In genomic region chr12:121921106-121921505, GRCh38 we compare ENCODE assay signal across 29 cellular contexts. TPM values are rescaled to one million over a fixed set of nuclear protein-coding genes. Genes with fewer than 3 reads are reported as not detected.
DNase-seq lines count a peak whose midpoint lies in the region; ATAC-seq and TF ChIP-seq lines count a peak whose summit lies in the region.
"Had no signal": no experiment of that assay in that cellular context is flagged by ENCODE, and none has a peak within 500 bp of the region (broad histone marks: within the 10 kb centered on the region; RNA-seq: fewer than 3 reads in every experiment).

No MANE protein-coding gene starts in this region.

- 80% methylated on average over 4 of the region's 4 CpGs for WGBS in prostate gland

- intact Hi-C loops in prostate gland (cut with DNase I) = no loop called here

- CTCF ChIA-PET in activated CD8-positive, alpha-beta memory T cell treated with anti-CD3 and anti-CD28 coated beads, Interleukin-2, amount 10 ng/mL, durations not matched to agents 7 days and 5 days (lab: Charles Lee) = no interaction called here

- no peak for TF ChIP-seq CTCF in GM20000 (IDR thresholded peaks at IDR 0.05; ENCODE audit: extremely low read depth, missing control alignments)
- no peak for TF ChIP-seq CTCF in prostate gland (IDR thresholded peaks at IDR 0.05)

- TF ChIP-seq POLR2A in prostate gland (IDR thresholded peaks at IDR 0.05) = no peak

- peaks cover 0 to 8% of the 10 kb centered on the region in 2 donors for H3K36me3 ChIP-seq in prostate gland
- H3K36me3 ChIP-seq: breast epithelium had no signal

- no peaks in the 10 kb centered on the region for H3K27me3 ChIP-seq in prostate gland (replicated peaks; ENCODE audit: insufficient read depth)
- H3K27me3 ChIP-seq: breast epithelium, right atrium auricular region, testis had no signal

- no peak for ATAC-seq in activated CD8-positive, alpha-beta memory T cell treated with anti-CD3 and anti-CD28 coated beads, Interleukin-2, amount 10 ng/mL, durations not matched to agents 7 days and 5 days
- ATAC-seq in activated T-helper 17 cell treated with anti-CD3 and anti-CD28 coated beads, Interleukin-2, amount 50 U/mL, for 72 hours (replicated peaks) = no peak
- no peak for ATAC-seq in HG02938 (IDR thresholded peaks at IDR 0.05; ENCODE audit: unreplicated experiment)
- ATAC-seq: activated CD8-positive, alpha-beta T cell treated with anti-CD3 and anti-CD28 coated beads, Interleukin-2, amount 10 ng/mL, durations not matched to agents 7 days and 5 days; HCT116; left colon had no signal

- peaks cover 9% of the 10 kb centered on the region for H3K36me3 Mint-ChIP-seq in activated CD8-positive, alpha-beta memory T cell treated with anti-CD3 and anti-CD28 coated beads, Interleukin-2, amount 10 ng/mL, durations not matched to agents 7 days and 5 days
- peaks cover 24% of the 10 kb centered on the region for H3K36me3 Mint-ChIP-seq in activated T-helper 17 cell treated with anti-CD3 and anti-CD28 coated beads, Interleukin-2, amount 50 U/mL, for 72 hours (ENCODE audit: low read depth)
- H3K36me3 Mint-ChIP-seq: activated naive CD8-positive, alpha-beta T cell had no signal

- H3K27ac Mint-ChIP-seq in activated CD8-positive, alpha-beta memory T cell treated with anti-CD3 and anti-CD28 coated beads, Interleukin-2, amount 10 ng/mL, durations not matched to agents 7 days and 5 days = peak overlapping the region; percentile 21
- peak overlapping the region; percentile 3 for H3K27ac Mint-ChIP-seq in activated T-helper 17 cell treated with anti-CD3 and anti-CD28 coated beads, Interleukin-2, amount 50 U/mL, for 72 hours
- H3K27ac Mint-ChIP-seq: activated CD8-positive, alpha-beta T cell treated with anti-CD3 and anti-CD28 coated beads, Interleukin-2, amount 10 ng/mL, durations not matched to agents 7 days and 5 days; activated naive CD8-positive, alpha-beta T cell had no signal

- no peaks in the 10 kb centered on the region for H3K9me3 ChIP-seq in prostate gland
- H3K9me3 ChIP-seq: breast epithelium, right atrium auricular region, testis had no signal

- H3K4me1 ChIP-seq in prostate gland (replicated peaks) = peaks cover 5% of the 10 kb centered on the region
- H3K4me1 ChIP-seq: parathyroid adenoma had no signal

- H3K4me3 ChIP-seq in prostate gland = no peak overlapping the region
- H3K4me3 ChIP-seq: breast epithelium, right atrium auricular region, testis had no signal

- no peak overlapping the region for H3K4me3 Mint-ChIP-seq in activated CD8-positive, alpha-beta memory T cell treated with anti-CD3 and anti-CD28 coated beads, Interleukin-2, amount 10 ng/mL, durations not matched to agents 7 days and 5 days
- H3K4me3 Mint-ChIP-seq in activated T-helper 17 cell treated with anti-CD3 and anti-CD28 coated beads, Interleukin-2, amount 50 U/mL, for 72 hours = no peak overlapping the region
- H3K4me3 Mint-ChIP-seq: activated CD8-positive, alpha-beta T cell treated with anti-CD3 and anti-CD28 coated beads, Interleukin-2, amount 10 ng/mL, durations not matched to agents 7 days and 5 days; activated naive CD8-positive, alpha-beta T cell; immature natural killer cell; neural crest cell had no signal

- no peaks in the 10 kb centered on the region for H3K9me3 Mint-ChIP-seq in activated CD8-positive, alpha-beta memory T cell treated with anti-CD3 and anti-CD28 coated beads, Interleukin-2, amount 10 ng/mL, durations not matched to agents 7 days and 5 days (ENCODE audit: low read depth)
- H3K9me3 Mint-ChIP-seq in activated T-helper 17 cell treated with anti-CD3 and anti-CD28 coated beads, Interleukin-2, amount 50 U/mL, for 72 hours = no peaks in the 10 kb centered on the region
- H3K9me3 Mint-ChIP-seq: immature natural killer cell, neural crest cell had no signal

- H3K27ac ChIP-seq in prostate gland = no peak overlapping the region
- H3K27ac ChIP-seq: breast epithelium, epithelial cell of prostate, parathyroid adenoma, right atrium auricular region, testis, WERI-Rb-1 had no signal

- H3K4me1 Mint-ChIP-seq in activated CD8-positive, alpha-beta memory T cell treated with anti-CD3 and anti-CD28 coated beads, Interleukin-2, amount 10 ng/mL, durations not matched to agents 7 days and 5 days = peaks cover 12% of the 10 kb centered on the region
- peaks cover 11% of the 10 kb centered on the region for H3K4me1 Mint-ChIP-seq in activated T-helper 17 cell treated with anti-CD3 and anti-CD28 coated beads, Interleukin-2, amount 50 U/mL, for 72 hours

- no peaks in the 10 kb centered on the region for H3K27me3 Mint-ChIP-seq in activated CD8-positive, alpha-beta memory T cell treated with anti-CD3 and anti-CD28 coated beads, Interleukin-2, amount 10 ng/mL, durations not matched to agents 7 days and 5 days
- no peaks in the 10 kb centered on the region for H3K27me3 Mint-ChIP-seq in activated T-helper 17 cell treated with anti-CD3 and anti-CD28 coated beads, Interleukin-2, amount 50 U/mL, for 72 hours
- H3K27me3 Mint-ChIP-seq: activated naive CD8-positive, alpha-beta T cell had no signal

- no peak for DNase-seq in activated CD8-positive, alpha-beta memory T cell treated with anti-CD3 and anti-CD28 coated beads, Interleukin-2, amount 10 ng/mL, durations not matched to agents 7 days and 5 days
- no peak for DNase-seq in activated CD8-positive, alpha-beta memory T cell treated with anti-CD3 and anti-CD28 coated beads, Interleukin-2, amount 50 U/mL, for 48 hours
- DNase-seq in OCI-M1 (lab: John Stamatoyannopoulos, UW) (peak; percentile 26), GM20000 (ENCODE audit: low spot score) (no peak), prostate gland (ENCODE audit: low spot score) (no peak), NCI-H1417 treated with DMSO at 0.1 percent for 48 hours (lab: John Stamatoyannopoulos, UW) (no peak)
- DNase-seq: activated CD4-positive, alpha-beta T cell treated with anti-CD3 and anti-CD28 coated beads for 4 hours; activated CD8-positive, alpha-beta T cell treated with anti-CD3 and anti-CD28 coated beads, Interleukin-2, amount 10 ng/mL, durations not matched to agents 7 days and 5 days; activated T-cell treated with anti-CD3 and anti-CD28 coated beads for 4 hours; anterior cingulate cortex; immature natural killer cell; left colon; mammary epithelial cell; NCI-H1048; NCI-H1694 treated with DMSO at 0.1 percent for 48 hours; NCI-H82; small intestine; stimulated activated naive CD4-positive, alpha-beta T cell; testis; WERI-Rb-1 had no signal

RNA-seq across cellular contexts. Expression of gene CFAP251, which starts 2.7 kb away (rescaled TPM):
- under 1 TPM; 0.21 to 0.35 TPM for total RNA-seq in activated CD8-positive, alpha-beta memory T cell treated with anti-CD3 and anti-CD28 coated beads, Interleukin-2, amount 10 ng/mL, durations not matched to agents 7 days and 5 days
- 10 to 100 TPM in 1 of 2 donors, 1 to 10 TPM in 1; 1.8 to 12.6 TPM for total RNA-seq in activated T-helper 17 cell treated with anti-CD3 and anti-CD28 coated beads, Interleukin-2, amount 50 U/mL, for 72 hours
- total RNA-seq in prostate gland = 1 to 10 TPM in 1 of 2 donors, under 1 TPM in 1; 0.55 to 4.5 TPM

RNA-seq across cellular contexts. Expression of gene PSMD9, which starts 32.5 kb away (rescaled TPM):
- total RNA-seq in activated CD8-positive, alpha-beta memory T cell treated with anti-CD3 and anti-CD28 coated beads, Interleukin-2, amount 10 ng/mL, durations not matched to agents 7 days and 5 days = 10 to 100 TPM; 61.9 to 63.5 TPM
- 10 to 100 TPM; 39.8 to 75.1 TPM for total RNA-seq in activated T-helper 17 cell treated with anti-CD3 and anti-CD28 coated beads, Interleukin-2, amount 50 U/mL, for 72 hours
- 10 to 100 TPM; 68.2 to 73.3 TPM for total RNA-seq in prostate gland
